ENCODE assay signal across 21 cellular contexts in the genomic region with DNA sequence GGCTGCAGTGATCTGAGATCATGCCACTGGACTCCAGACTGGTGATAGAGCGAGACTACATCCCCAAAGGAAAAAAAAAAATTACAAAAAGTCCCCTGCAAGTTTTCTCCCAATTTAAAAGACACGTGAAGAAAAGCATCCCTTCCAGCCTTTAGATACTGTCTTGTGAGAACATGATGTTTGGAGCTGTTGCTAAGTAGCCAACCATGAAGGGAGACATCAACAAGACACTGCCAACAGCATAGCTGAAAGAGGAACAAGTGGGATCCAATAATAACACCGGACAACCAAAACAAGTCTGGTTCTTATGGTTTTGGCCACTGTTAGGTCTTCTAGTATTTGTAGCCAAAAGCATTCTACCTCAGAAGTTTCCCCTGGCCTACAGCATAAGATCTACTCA.
"Had no signal": no experiment of that assay in that cellular context is flagged by ENCODE, and none has a peak within 500 bp of the region (broad histone marks: within the 10 kb centered on the region; RNA-seq: fewer than 3 reads in every experiment).

No MANE protein-coding gene starts in this region.

- ATAC-seq: mucosa of descending colon; naive thymus-derived CD4-positive, alpha-beta T cell; natural killer cell treated with Interleukin-12 subunit alpha and Interleukin-12 subunit beta and Interleukin-15 and Interleukin-18, amount 100 ng/mL, for 72 hours; right lobe of liver; stimulated activated memory B cell treated with anti-CD40 and anti-IgM and Interleukin-4, amounts not matched to agents 10 μg/mL and 1 μg/mL and 100 μg/mL, for 72 hours; stimulated activated naive CD8-positive, alpha-beta T cell treated with anti-CD3 and anti-CD28 coated beads, Interleukin-15, amount 100 ng/mL, for 72 hours had no signal

- H3K4me3 ChIP-seq: left ventricle myocardium inferior, lung, mucosa of descending colon, ovary, right atrium auricular region, right lobe of liver, smooth muscle cell, tibial nerve, uterus had no signal

- H3K36me3 ChIP-seq: left ventricle myocardium inferior, ovary, right atrium auricular region, right lobe of liver, tibial nerve, uterus had no signal

- H3K4me2 ChIP-seq: smooth muscle cell had no signal

- DNase-seq: islet precursor cell; left ventricle myocardium inferior; midbrain; mucosa of descending colon; naive thymus-derived CD4-positive, alpha-beta T cell; ovary; right lobe of liver; stimulated activated CD4-positive, alpha-beta T cell treated with anti-CD3 and anti-CD28 coated beads, Interleukin-1b, Interleukin-23, amount 100 ng/mL, for 48 hours; stimulated activated CD4-positive, alpha-beta T cell treated with anti-CD3 and anti-CD28 coated beads, Interleukin-2, amount 100 ng/mL, for 48 hours; stimulated activated CD4-positive, alpha-beta T cell treated with anti-CD3 and anti-CD28 coated beads, Interleukin-4, amount 100 ng/mL, for 4 hours; stimulated activated CD8-positive, alpha-beta memory T cell treated with anti-CD3 and anti-CD28 coated beads, Interleukin-4, amount 100 ng/mL, for 48 hours; stimulated activated naive CD4-positive, alpha-beta T cell treated with Interleukin-2 at 50 U/mL for 16 hours; stimulated activated naive CD8-positive, alpha-beta T cell treated with anti-CD3 and anti-CD28 coated beads, Interleukin-15, amount 100 ng/mL, for 72 hours; substantia nigra; uterus had no signal

- H3K27ac ChIP-seq: left ventricle myocardium inferior, ovary, right atrium auricular region, right lobe of liver, tibial nerve, uterus had no signal

- H3K4me1 ChIP-seq: left ventricle myocardium inferior, right atrium auricular region, right lobe of liver, tibial nerve, uterus had no signal

- H3K9me3 ChIP-seq: left ventricle myocardium inferior, mucosa of descending colon, ovary, right atrium auricular region, right lobe of liver, tibial nerve, uterus had no signal

- H3K27me3 ChIP-seq: ovary, right atrium auricular region, right lobe of liver, tibial nerve, uterus had no signal
